Comparison of ENCODE assay signal across 15 cellular contexts in the genomic region with DNA sequence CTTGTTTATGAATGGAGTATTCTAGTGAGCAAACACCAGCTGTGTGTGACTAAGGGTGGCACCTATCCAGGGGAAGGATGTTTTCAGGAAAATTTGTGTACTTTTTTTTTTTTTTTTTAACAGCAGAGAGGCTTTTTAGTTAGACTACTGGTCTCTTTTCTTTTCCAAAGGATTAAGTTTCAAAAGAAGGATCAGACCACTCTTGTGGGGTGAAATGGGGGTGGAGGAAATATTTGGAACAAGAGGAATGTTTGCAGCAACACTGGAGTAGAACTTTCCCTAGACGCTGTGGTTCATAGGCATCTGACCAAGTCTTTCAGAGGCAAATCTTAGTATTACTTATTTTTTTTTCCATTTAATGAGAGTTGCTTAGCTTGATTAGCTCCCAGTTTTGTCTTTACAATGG. TPM values are rescaled to one million over a fixed set of nuclear protein-coding genes. Genes with fewer than 3 reads are reported as not detected.
DNase-seq lines count a peak whose midpoint lies in the region; ATAC-seq and TF ChIP-seq lines count a peak whose summit lies in the region.
"Had no signal": no experiment of that assay in that cellular context is flagged by ENCODE, and none has a peak within 500 bp of the region (broad histone marks: within the 10 kb centered on the region; RNA-seq: fewer than 3 reads in every experiment).

No MANE protein-coding gene starts in this region.

- H3K4me3 ChIP-seq in astrocyte of the spinal cord (ENCODE audit: low read depth, low read length): no peak overlapping the region
- H3K4me3 ChIP-seq in heart left ventricle: peak overlapping the region in 2 of 12 donors; percentile 2 to 20
- H3K4me3 ChIP-seq: body of pancreas had no signal

- TF ChIP-seq CTCF in astrocyte of the spinal cord (IDR thresholded peaks at IDR 0.05; ENCODE audit: low read depth, low read length) (no peak), heart left ventricle (IDR thresholded peaks at IDR 0.05) (no peak)

- peaks cover 0 to 50% (median 19%) of the 10 kb centered on the region in 12 donors for H3K4me1 ChIP-seq in heart left ventricle
- H3K4me1 ChIP-seq: body of pancreas had no signal

- WGBS in heart left ventricle, 4 donors: 28 to 60% (median 43%) methylated on average over 1 of the region's 1 CpG

- H3K36me3 ChIP-seq in heart left ventricle: no peaks in the 10 kb centered on the region

- intact Hi-C loops in heart left ventricle (cut with DNase I) (no loop called here), sciatic nerve (cut with DNase I) (no loop called here)

- peak; percentile 53 to 62 (median 60) for ATAC-seq in heart left ventricle
- ATAC-seq in sciatic nerve: peak; percentile 88
- no peak for ATAC-seq in GM19023 (IDR thresholded peaks at IDR 0.05; ENCODE audit: unreplicated experiment)
- ATAC-seq in GM18873 (IDR thresholded peaks at IDR 0.05; ENCODE audit: low FRiP score, unreplicated experiment): no peak
- ATAC-seq: body of pancreas, HCT116, Panc1 had no signal

- in situ Hi-C loops in astrocyte of the spinal cord (cut with HindIII; ENCODE audit: low sequenced_read_pairs): no loop called here

- TF ChIP-seq POLR2A in heart left ventricle (IDR thresholded peaks at IDR 0.05): no peak

- no peaks in the 10 kb centered on the region for H3K9me3 ChIP-seq in heart left ventricle
- H3K9me3 ChIP-seq: body of pancreas had no signal

- H3K27me3 ChIP-seq in heart left ventricle: no peaks in the 10 kb centered on the region
- H3K27me3 ChIP-seq: body of pancreas had no signal

- peak overlapping the region in 7 of 12 donors; percentile 1 to 69 (median 34) for H3K27ac ChIP-seq in heart left ventricle
- H3K27ac ChIP-seq: body of pancreas had no signal

- DNase-seq in H4 (ENCODE audit: low spot score) (peak; percentile 3), astrocyte of the spinal cord (ENCODE audit: low read depth, low spot score) (peak; percentile 47), heart left ventricle (peak in 3 of 5 donors; percentile 19 to 32 (median 32)), sciatic nerve (ENCODE audit: low spot score) (no peak), LoVo (ENCODE audit: low spot score) (no peak), NCI-H1105 treated with DMSO at 0.1 percent for 48 hours (lab: John Stamatoyannopoulos, UW) (no peak)
- DNase-seq: activated CD4-positive, alpha-beta T cell treated with anti-CD3 and anti-CD28 coated beads, Interleukin-2, amount 10 ng/mL, durations not matched to agents 24 days and 14 days; NCI-H1092; NCI-H510A; stimulated activated naive CD4-positive, alpha-beta T cell treated with Interleukin-2 at 50 U/mL for 16 hours had no signal

RNA-seq across cellular contexts. Expression of gene NUBPL, which starts 21.1 kb away (rescaled TPM):
- 10.5 and 17.3 TPM in 2 replicates for total RNA-seq in H4 (2014; rRNA removed; shearing (Covaris generic))
- 10 to 100 TPM; 16.1 to 28.7 (median 19.1) TPM for total RNA-seq in heart left ventricle
- polyA plus RNA-seq in heart left ventricle: 1 to 10 TPM; 6.2 to 7.3 TPM
- total RNA-seq in sciatic nerve: 18.7 TPM

Comparison
In these comparisons a context has a peak if more than half of its experiments do, and no peak if none do; other contexts are left out.
1. DNase-seq: peak in H4 (single experiment), astrocyte of the spinal cord (single experiment) and heart left ventricle (3 of 5); none in sciatic nerve (single experiment), LoVo (single experiment) and NCI-H1105 treated with DMSO at 0.1 percent for 48 hours (single experiment).
2. ATAC-seq: peak in heart left ventricle (4 of 4) and sciatic nerve (single experiment); none in GM19023 (single experiment) and GM18873 (single experiment).